In genomic region chr10:119211625-119212441, GRCh38 we compare ENCODE assay signal across 9 cellular contexts. TPM values are rescaled to one million over a fixed set of nuclear protein-coding genes. Genes with fewer than 3 reads are reported as not detected.
DNase-seq lines count a peak whose midpoint lies in the region; ATAC-seq, FAIRE-seq and TF ChIP-seq lines count a peak whose summit lies in the region.
"Had no signal": no experiment of that assay in that cellular context is flagged by ENCODE, and none has a peak within 500 bp of the region (broad histone marks: within the 10 kb centered on the region; RNA-seq: fewer than 3 reads in every experiment).

No MANE protein-coding gene starts in this region.

- 27 to 50% methylated on average over 12 of the region's 12 CpGs for WGBS in thyroid gland, 2 donors

- no peak for TF ChIP-seq POLR2A in thyroid gland (IDR thresholded peaks at IDR 0.05)

- peaks cover 68% of the 10 kb centered on the region for H3K4me1 Mint-ChIP-seq in activated T-cell treated with anti-CD3 and anti-CD28 coated beads, Interleukin-2, amount 50 U/mL, for 24 hours (ENCODE audit: low read depth)
- H3K4me1 Mint-ChIP-seq in activated T-helper 17 cell treated with anti-CD3 and anti-CD28 coated beads, Interleukin-2, amount 50 U/mL, for 72 hours: peaks cover 24% of the 10 kb centered on the region

- H3K36me3 ChIP-seq in left lung (no peaks in the 10 kb centered on the region), thyroid gland (no peaks in the 10 kb centered on the region), kidney (ENCODE audit: control insufficient read depth in 1 of 2, insufficient read depth in 2 of 2, low read length in 2 of 2) (no peaks in the 10 kb centered on the region)

- H3K4me1 ChIP-seq in left lung (peaks cover 19 to 69% of the 10 kb centered on the region in 2 donors), thyroid gland (peaks cover 55 to 59% of the 10 kb centered on the region in 2 donors), kidney (ENCODE audit: control insufficient read depth in 1 of 2, insufficient read depth in 1 of 2, low read depth in 1 of 2, low read length in 2 of 2) (peaks cover 0 to 5% of the 10 kb centered on the region in 2 donors)

- TF ChIP-seq CTCF in left lung (IDR thresholded peaks at IDR 0.05): no peak
- TF ChIP-seq CTCF in thyroid gland (IDR thresholded peaks at IDR 0.05): no peak
- no peak for TF ChIP-seq CTCF in kidney (IDR thresholded peaks at IDR 0.05; ENCODE audit: borderline replicate concordance, extremely low read depth, insufficient read depth)

- H3K27me3 ChIP-seq in left lung (peaks cover 0 to 16% of the 10 kb centered on the region in 2 donors), thyroid gland (no peaks in the 10 kb centered on the region)

- H3K9me3 ChIP-seq in left lung (no peaks in the 10 kb centered on the region), thyroid gland (no peaks in the 10 kb centered on the region), kidney (ENCODE audit: control insufficient read depth in 1 of 2, low read length in 2 of 2) (no peaks in the 10 kb centered on the region)

- FAIRE-seq in kidney (lab: Jason Lieb, UNC): no peak

- peak overlapping the region in 1 of 2 donors; percentile 42 for H3K9ac ChIP-seq in kidney (ENCODE audit: low read length in 2 of 2)

- peak overlapping the region; percentile 65 for H3K4me3 Mint-ChIP-seq in activated T-cell treated with anti-CD3 and anti-CD28 coated beads, Interleukin-2, amount 50 U/mL, for 24 hours
- H3K4me3 Mint-ChIP-seq in activated T-helper 17 cell treated with anti-CD3 and anti-CD28 coated beads, Interleukin-2, amount 50 U/mL, for 72 hours: peak overlapping the region; percentile 85

- H3K4me3 ChIP-seq in left lung (no peak overlapping the region), thyroid gland (replicated peaks in 1 of 3) (no peak overlapping the region), kidney (ENCODE audit: low read length in 2 of 2) (peak overlapping the region in 1 of 2 donors; percentile 21)

- ATAC-seq in activated T-helper 17 cell treated with anti-CD3 and anti-CD28 coated beads, Interleukin-2, amount 50 U/mL, for 72 hours (replicated peaks): no peak
- ATAC-seq in left lung (no peak), HG02798 (IDR thresholded peaks at IDR 0.05; ENCODE audit: poor library complexity, unreplicated experiment) (no peak)

- no peaks in the 10 kb centered on the region for H3K9me3 Mint-ChIP-seq in activated T-cell treated with anti-CD3 and anti-CD28 coated beads, Interleukin-2, amount 50 U/mL, for 24 hours
- H3K9me3 Mint-ChIP-seq in activated T-helper 17 cell treated with anti-CD3 and anti-CD28 coated beads, Interleukin-2, amount 50 U/mL, for 72 hours: no peaks in the 10 kb centered on the region

- no peaks in the 10 kb centered on the region for H3K27me3 Mint-ChIP-seq in activated T-cell treated with anti-CD3 and anti-CD28 coated beads, Interleukin-2, amount 50 U/mL, for 24 hours
- H3K27me3 Mint-ChIP-seq in activated T-helper 17 cell treated with anti-CD3 and anti-CD28 coated beads, Interleukin-2, amount 50 U/mL, for 72 hours: no peaks in the 10 kb centered on the region

- H3K27ac ChIP-seq in left lung: peak overlapping the region; percentile 38 to 69
- peak overlapping the region; percentile 66 to 97 (median 95) for H3K27ac ChIP-seq in thyroid gland
- peak overlapping the region in 1 of 2 donors; percentile 5 for H3K27ac ChIP-seq in kidney (ENCODE audit: low read depth in 2 of 2, low read length in 2 of 2)

- H3K36me3 Mint-ChIP-seq in activated T-cell treated with anti-CD3 and anti-CD28 coated beads, Interleukin-2, amount 50 U/mL, for 24 hours (ENCODE audit: low read depth): peaks cover 10% of the 10 kb centered on the region
- H3K36me3 Mint-ChIP-seq in activated T-helper 17 cell treated with anti-CD3 and anti-CD28 coated beads, Interleukin-2, amount 50 U/mL, for 72 hours (ENCODE audit: low read depth): peaks cover 8% of the 10 kb centered on the region

- intact Hi-C loops in left lung (cut with DNase I): no loop called here
- intact Hi-C loops in thyroid gland (cut with DNase I): no loop called here
- intact Hi-C loops in kidney (cut with DNase I): no loop called here

- DNase-seq in activated T-cell treated with anti-CD3 and anti-CD28 coated beads, Interleukin-2, amount 50 U/mL, for 24 hours: no peak
- DNase-seq in activated T-cell treated with anti-CD3 and anti-CD28 coated beads for 4 hours (no peak), left lung (no peak), thyroid gland (peak; percentile 34 to 39), kidney (no peak), foreskin melanocyte (no peak)
- DNase-seq: cortex of kidney had no signal

- H3K27ac Mint-ChIP-seq in activated T-cell treated with anti-CD3 and anti-CD28 coated beads, Interleukin-2, amount 50 U/mL, for 24 hours: peak overlapping the region; percentile 93
- H3K27ac Mint-ChIP-seq in activated T-helper 17 cell treated with anti-CD3 and anti-CD28 coated beads, Interleukin-2, amount 50 U/mL, for 72 hours: peak overlapping the region; percentile 84

RNA-seq across cellular contexts. Expression of gene GRK5, which starts 4.5 kb away (rescaled TPM):
- 10 to 100 TPM; 18.9 to 28.2 TPM for total RNA-seq in activated T-helper 17 cell treated with anti-CD3 and anti-CD28 coated beads, Interleukin-2, amount 50 U/mL, for 72 hours
- total RNA-seq in left lung (10 to 100 TPM; 34.6 to 39.2 TPM), thyroid gland (10 to 100 TPM in 3 of 4 donors, 1 to 10 TPM in 1; 9.2 to 27.3 (median 15.0) TPM), kidney (18.7 TPM)
- 7.3 TPM for polyA plus RNA-seq in kidney (ENCODE audit: insufficient read depth, low read depth, low replicate concordance)

RNA-seq across cellular contexts. Expression of gene PRDX3, which starts 33.2 kb away (rescaled TPM):
- 100 to 1,000 TPM; 141 to 239 TPM for total RNA-seq in activated T-helper 17 cell treated with anti-CD3 and anti-CD28 coated beads, Interleukin-2, amount 50 U/mL, for 72 hours
- 100 to 1,000 TPM; 122 to 123 TPM for total RNA-seq in left lung
- 100 to 1,000 TPM; 137 to 299 (median 243) TPM for total RNA-seq in thyroid gland
- total RNA-seq in kidney: 118 TPM
- polyA plus RNA-seq in kidney (ENCODE audit: insufficient read depth, low read depth, low replicate concordance): 294 TPM

RNA-seq across cellular contexts. Expression of gene SFXN4, which starts 46.3 kb away (rescaled TPM):
- 10 to 100 TPM; 20.4 to 38.7 TPM for total RNA-seq in activated T-helper 17 cell treated with anti-CD3 and anti-CD28 coated beads, Interleukin-2, amount 50 U/mL, for 72 hours
- total RNA-seq in left lung (10 to 100 TPM; 13.2 to 23.1 TPM), thyroid gland (10 to 100 TPM; 17.8 to 88.3 (median 36.3) TPM), kidney (21.9 TPM)
- polyA plus RNA-seq in kidney (ENCODE audit: insufficient read depth, low read depth, low replicate concordance): 59.7 TPM

Comparison
In these comparisons a context has a peak if more than half of its experiments do, and no peak if none do; other contexts are left out.
1. DNase-seq: peak in thyroid gland (2 of 2); none in activated T-cell treated with anti-CD3 and anti-CD28 coated beads, Interleukin-2, amount 50 U/mL, for 24 hours (single experiment), activated T-cell treated with anti-CD3 and anti-CD28 coated beads for 4 hours (single experiment), left lung (0 of 2), kidney (single experiment) and foreskin melanocyte (single experiment).